ENCODE assay signal across 1 cellular context in the genomic region with DNA sequence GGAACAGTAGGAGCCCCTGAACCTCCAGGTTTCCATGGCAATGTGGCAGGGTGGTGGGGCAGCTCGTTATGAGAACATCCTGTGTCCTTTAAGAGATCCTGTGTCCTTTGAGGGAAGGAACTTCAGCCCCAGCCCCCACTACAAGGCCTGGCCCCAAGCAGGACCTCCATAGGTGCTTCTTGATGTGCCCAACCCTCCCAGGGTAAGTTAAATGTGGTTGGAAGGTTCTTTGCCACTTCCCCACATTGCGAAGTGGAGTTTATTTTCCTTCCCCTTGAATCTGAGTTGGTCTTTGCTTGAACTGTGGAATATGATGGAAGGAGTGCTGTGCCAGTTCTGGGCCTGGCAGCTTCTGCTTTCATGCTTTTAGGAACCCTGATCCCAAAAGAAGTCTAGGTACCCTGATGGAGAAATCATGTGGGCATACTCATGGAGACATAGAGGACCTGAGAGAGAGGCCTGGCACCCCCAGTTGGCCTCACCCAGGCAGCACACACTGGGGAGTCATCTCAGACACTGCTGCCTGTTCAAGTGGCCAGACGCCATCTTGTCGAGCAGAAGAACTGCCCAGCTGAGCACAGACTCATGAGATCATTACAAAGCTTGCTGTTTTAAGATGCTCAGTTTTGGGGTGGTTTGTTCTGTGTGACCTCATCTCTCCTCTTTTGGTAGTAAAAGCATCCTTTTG.
TF ChIP-seq lines count a peak whose summit lies in the region.

No MANE protein-coding gene starts in this region.

TF ChIP-seq in GM23338, 12 proteins besides CTCF, POLR2A, EP300 and RAD21:
- TF ChIP-seq ZNF462 (CRISPR knock-in tag; IDR thresholded peaks at IDR 0.05) (no peak), NANOG (IDR thresholded peaks at IDR 0.05; ENCODE audit: borderline replicate concordance) (no peak), CREB1 (CRISPR knock-in tag; IDR thresholded peaks at IDR 0.05; ENCODE audit: low read depth) (no peak), ZNF331 (CRISPR knock-in tag; IDR thresholded peaks at IDR 0.05; ENCODE audit: low read depth) (peak; percentile 80), EZH2 (IDR thresholded peaks at IDR 0.05; ENCODE audit: low read depth, unreplicated experiment) (no peak), REST (IDR thresholded peaks at IDR 0.05; ENCODE audit: unreplicated experiment) (no peak)
TF ChIP-seq in GM23338: peak in this region for 1.
